ENCODE assay signal across 10 cellular contexts in genomic region chr16:29814592-29814991, GRCh38. TPM values are rescaled to one million over a fixed set of nuclear protein-coding genes. Genes with fewer than 3 reads are reported as not detected.
DNase-seq lines count a peak whose midpoint lies in the region; ATAC-seq and TF ChIP-seq lines count a peak whose summit lies in the region.
"Had no signal": no experiment of that assay in that cellular context is flagged by ENCODE, and none has a peak within 500 bp of the region (broad histone marks: within the 10 kb centered on the region; RNA-seq: fewer than 3 reads in every experiment).

No MANE protein-coding gene starts in this region.

- no peak for TF ChIP-seq CTCF in activated CD8-positive, alpha-beta T cell treated with anti-CD3 and anti-CD28 coated beads for 36 hours (IDR thresholded peaks at IDR 0.05)

- H3K27me3 ChIP-seq in iPS-20b (ENCODE audit: insufficient read depth, low read length) (no peaks in the 10 kb centered on the region), stomach smooth muscle (ENCODE audit: control insufficient read depth in 1 of 2, insufficient read depth in 2 of 2, low read length in 2 of 2) (no peaks in the 10 kb centered on the region)
- H3K27me3 ChIP-seq: body of pancreas had no signal

- peak overlapping the region; percentile 97 for H3K27ac Mint-ChIP-seq in activated CD4-positive, alpha-beta T cell treated with anti-CD3 and anti-CD28 coated beads for 36 hours
- peak overlapping the region; percentile 95 for H3K27ac Mint-ChIP-seq in activated CD8-positive, alpha-beta T cell treated with anti-CD3 and anti-CD28 coated beads for 36 hours

- peak overlapping the region; percentile 95; the same call in 1 of the 2 replicates for H3K9ac ChIP-seq in iPS-20b (ENCODE audit: low read depth, low read length)
- no peak overlapping the region for H3K9ac ChIP-seq in stomach smooth muscle (ENCODE audit: low read length in 2 of 2)

- POLR2A ChIA-PET in activated CD4-positive, alpha-beta T cell treated with anti-CD3 and anti-CD28 coated beads for 36 hours (lab: Charles Lee): no interaction called here
- POLR2A ChIA-PET in activated CD8-positive, alpha-beta T cell treated with anti-CD3 and anti-CD28 coated beads for 36 hours (lab: Charles Lee): interaction anchor here (0.8 to 9.5 kb wide), 3 partner anchors 7 to 115 kb away, joined by 3 to 167 read pairs (median 4); partner anchors contain the start of genes MVP and PAGR1

- CTCF ChIA-PET in activated CD4-positive, alpha-beta T cell treated with anti-CD3 and anti-CD28 coated beads for 36 hours (lab: Charles Lee): interaction anchor here (1.2 to 2.9 kb wide), 2 partner anchors 12 to 36 kb away, joined by 3 to 36 read pairs; no protein-coding TSS in a partner anchor
- CTCF ChIA-PET in activated CD8-positive, alpha-beta T cell treated with anti-CD3 and anti-CD28 coated beads for 36 hours (lab: Charles Lee): interaction anchor here (0.7 to 1.4 kb wide), 2 partner anchors 11 to 372 kb away, joined by 3 read pairs; no protein-coding TSS in a partner anchor

- H3K4me3 ChIP-seq in iPS-20b (ENCODE audit: low read length) (peak overlapping the region; percentile 98; the same call in 1 of the 2 replicates), stomach smooth muscle (ENCODE audit: low read length in 2 of 2) (peak overlapping the region; percentile 55 to 88)
- H3K4me3 ChIP-seq: body of pancreas had no signal

- H3K4me1 Mint-ChIP-seq in activated CD4-positive, alpha-beta T cell treated with anti-CD3 and anti-CD28 coated beads for 36 hours: peaks cover 65% of the 10 kb centered on the region
- peaks cover 70% of the 10 kb centered on the region for H3K4me1 Mint-ChIP-seq in activated CD8-positive, alpha-beta T cell treated with anti-CD3 and anti-CD28 coated beads for 36 hours (ENCODE audit: low read depth)

- H3K9me3 Mint-ChIP-seq in activated CD4-positive, alpha-beta T cell treated with anti-CD3 and anti-CD28 coated beads for 36 hours (ENCODE audit: low read depth): no peaks in the 10 kb centered on the region
- no peaks in the 10 kb centered on the region for H3K9me3 Mint-ChIP-seq in activated CD8-positive, alpha-beta T cell treated with anti-CD3 and anti-CD28 coated beads for 36 hours

- peak overlapping the region; percentile 32 for H3K27ac ChIP-seq in iPS-20b (ENCODE audit: low read length)
- H3K27ac ChIP-seq in stomach smooth muscle (ENCODE audit: low read length): peak overlapping the region; percentile 92

- no peak for ATAC-seq in activated CD4-positive, alpha-beta T cell treated with anti-CD3 and anti-CD28 coated beads for 36 hours
- no peak for ATAC-seq in activated CD8-positive, alpha-beta T cell treated with anti-CD3 and anti-CD28 coated beads for 36 hours
- ATAC-seq in HG03097 (IDR thresholded peaks at IDR 0.05; ENCODE audit: low FRiP score, unreplicated experiment): no peak
- ATAC-seq in HG02870 (IDR thresholded peaks at IDR 0.05; ENCODE audit: unreplicated experiment): no peak
- ATAC-seq: body of pancreas had no signal

- H3K36me3 ChIP-seq in iPS-20b (ENCODE audit: insufficient read depth, low read depth, low read length) (peaks cover 28% of the 10 kb centered on the region), stomach smooth muscle (ENCODE audit: control insufficient read depth in 2 of 2, insufficient read depth in 2 of 2, low read length in 2 of 2) (peaks cover 2 to 6% of the 10 kb centered on the region in 2 donors)

- H3K36me3 Mint-ChIP-seq in activated CD4-positive, alpha-beta T cell treated with anti-CD3 and anti-CD28 coated beads for 36 hours (ENCODE audit: low read depth): peaks cover 33% of the 10 kb centered on the region
- H3K36me3 Mint-ChIP-seq in activated CD8-positive, alpha-beta T cell treated with anti-CD3 and anti-CD28 coated beads for 36 hours (ENCODE audit: low read depth): peaks cover 37% of the 10 kb centered on the region

- no peak for DNase-seq in activated CD4-positive, alpha-beta T cell treated with anti-CD3 and anti-CD28 coated beads for 36 hours
- no peak for DNase-seq in activated CD4-positive, alpha-beta T cell treated with anti-CD3 and anti-CD28 coated beads, Interleukin-2, amount 50 U/mL, for 4 hours
- DNase-seq in activated CD8-positive, alpha-beta T cell treated with anti-CD3 and anti-CD28 coated beads for 36 hours: no peak
- no peak for DNase-seq in stimulated activated CD4-positive, alpha-beta T cell treated with anti-CD3 and anti-CD28 coated beads, Interleukin-2, amount 100 ng/mL, for 24 hours
- DNase-seq: kidney glomerular epithelial cell had no signal

- peaks cover 11% of the 10 kb centered on the region; the same call in 1 of the 2 replicates for H3K4me1 ChIP-seq in iPS-20b (ENCODE audit: insufficient read depth, low read length)
- peaks cover 71% of the 10 kb centered on the region for H3K4me1 ChIP-seq in stomach smooth muscle (ENCODE audit: control insufficient read depth, insufficient read depth, low read length)

- intact Hi-C loops in activated CD4-positive, alpha-beta T cell treated with anti-CD3 and anti-CD28 coated beads for 36 hours (cut with DNase I, micrococcal nuclease): loop anchor here in 1 of 2 experiments (10.0 kb wide), 1 partner anchor 180 kb away; the partner anchor contains the start of genes HIRIP3 and INO80E
- intact Hi-C loops in activated CD8-positive, alpha-beta T cell treated with anti-CD3 and anti-CD28 coated beads for 36 hours (cut with micrococcal nuclease): loop anchor here (10.0 kb wide), 1 partner anchor 110 kb away; no protein-coding TSS in a partner anchor

- peak overlapping the region; percentile 84 for H3K4me3 Mint-ChIP-seq in activated CD4-positive, alpha-beta T cell treated with anti-CD3 and anti-CD28 coated beads for 36 hours
- peak overlapping the region; percentile 98 for H3K4me3 Mint-ChIP-seq in activated CD8-positive, alpha-beta T cell treated with anti-CD3 and anti-CD28 coated beads for 36 hours

- H3K9me3 ChIP-seq in iPS-20b (ENCODE audit: insufficient read depth, low read depth, low read length) (no peaks in the 10 kb centered on the region), stomach smooth muscle (ENCODE audit: control insufficient read depth in 2 of 2, low read length in 2 of 2) (no peaks in the 10 kb centered on the region)
- H3K9me3 ChIP-seq: body of pancreas had no signal

- no peaks in the 10 kb centered on the region for H3K27me3 Mint-ChIP-seq in activated CD4-positive, alpha-beta T cell treated with anti-CD3 and anti-CD28 coated beads for 36 hours
- H3K27me3 Mint-ChIP-seq in activated CD8-positive, alpha-beta T cell treated with anti-CD3 and anti-CD28 coated beads for 36 hours: no peaks in the 10 kb centered on the region

RNA-seq across cellular contexts. Expression of gene PAGR1, which starts 1.4 kb away (rescaled TPM):
- total RNA-seq in activated CD4-positive, alpha-beta T cell treated with anti-CD3 and anti-CD28 coated beads for 36 hours: 10 to 100 TPM; 20.6 to 25.6 TPM
- 10 to 100 TPM; 26.8 to 29.0 TPM for total RNA-seq in activated CD8-positive, alpha-beta T cell treated with anti-CD3 and anti-CD28 coated beads for 36 hours

RNA-seq across cellular contexts. Expression of gene PRRT2, which starts 2.6 kb away (rescaled TPM):
- under 1 TPM; 0.64 to 0.93 TPM for total RNA-seq in activated CD4-positive, alpha-beta T cell treated with anti-CD3 and anti-CD28 coated beads for 36 hours
- 1 to 10 TPM; 1.5 to 2.0 TPM for total RNA-seq in activated CD8-positive, alpha-beta T cell treated with anti-CD3 and anti-CD28 coated beads for 36 hours

RNA-seq across cellular contexts. Expression of gene MVP, which starts 5.7 kb away (rescaled TPM):
- total RNA-seq in activated CD4-positive, alpha-beta T cell treated with anti-CD3 and anti-CD28 coated beads for 36 hours: 100 to 1,000 TPM in 1 of 2 experiments, 10 to 100 TPM in 1; 86.2 to 101 TPM
- total RNA-seq in activated CD8-positive, alpha-beta T cell treated with anti-CD3 and anti-CD28 coated beads for 36 hours: 10 to 100 TPM; 32.5 to 33.2 TPM

RNA-seq across cellular contexts. Expression of gene MAZ, which starts 8.3 kb away (rescaled TPM):
- 100 to 1,000 TPM; 306 to 387 TPM for total RNA-seq in activated CD4-positive, alpha-beta T cell treated with anti-CD3 and anti-CD28 coated beads for 36 hours
- 100 to 1,000 TPM; 380 to 382 TPM for total RNA-seq in activated CD8-positive, alpha-beta T cell treated with anti-CD3 and anti-CD28 coated beads for 36 hours

RNA-seq across cellular contexts. Expression of gene KIF22, which starts 24.0 kb away (rescaled TPM):
- 100 to 1,000 TPM; 153 to 168 TPM for total RNA-seq in activated CD4-positive, alpha-beta T cell treated with anti-CD3 and anti-CD28 coated beads for 36 hours
- total RNA-seq in activated CD8-positive, alpha-beta T cell treated with anti-CD3 and anti-CD28 coated beads for 36 hours: 100 to 1,000 TPM; 160 to 165 TPM
